In genomic region chrX:118345401-118346257, GRCh38 we compare ENCODE assay signal across 1 cellular context.
TF ChIP-seq lines count a peak whose summit lies in the region.

A gene with protein sequence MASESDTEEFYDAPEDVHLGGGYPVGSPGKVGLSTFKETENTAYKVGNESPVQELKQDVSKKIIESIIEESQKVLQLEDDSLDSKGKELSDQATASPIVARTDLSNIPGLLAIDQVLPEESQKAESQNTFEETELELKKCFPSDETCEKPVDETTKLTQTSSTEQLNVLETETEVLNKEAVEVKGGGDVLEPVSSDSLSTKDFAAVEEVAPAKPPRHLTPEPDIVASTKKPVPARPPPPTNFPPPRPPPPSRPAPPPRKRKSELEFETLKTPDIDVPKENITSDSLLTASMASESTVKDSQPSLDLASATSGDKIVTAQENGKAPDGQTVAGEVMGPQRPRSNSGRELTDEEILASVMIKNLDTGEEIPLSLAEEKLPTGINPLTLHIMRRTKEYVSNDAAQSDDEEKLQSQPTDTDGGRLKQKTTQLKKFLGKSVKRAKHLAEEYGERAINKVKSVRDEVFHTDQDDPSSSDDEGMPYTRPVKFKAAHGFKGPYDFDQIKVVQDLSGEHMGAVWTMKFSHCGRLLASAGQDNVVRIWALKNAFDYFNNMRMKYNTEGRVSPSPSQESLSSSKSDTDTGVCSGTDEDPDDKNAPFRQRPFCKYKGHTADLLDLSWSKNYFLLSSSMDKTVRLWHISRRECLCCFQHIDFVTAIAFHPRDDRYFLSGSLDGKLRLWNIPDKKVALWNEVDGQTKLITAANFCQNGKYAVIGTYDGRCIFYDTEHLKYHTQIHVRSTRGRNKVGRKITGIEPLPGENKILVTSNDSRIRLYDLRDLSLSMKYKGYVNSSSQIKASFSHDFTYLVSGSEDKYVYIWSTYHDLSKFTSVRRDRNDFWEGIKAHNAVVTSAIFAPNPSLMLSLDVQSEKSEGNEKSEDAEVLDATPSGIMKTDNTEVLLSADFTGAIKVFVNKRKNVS (plus strand): TSS chrX:118346106. CDS start chrX:118346504, 398 bp downstream.

TF ChIP-seq in HEK293, 187 proteins besides CTCF, POLR2A, EP300 and RAD21 (continued from another document and continues in another):
- TF ChIP-seq PRDM6 (tag by site-specific recombination; IDR thresholded peaks at IDR 0.05) (peak; percentile 85), ZNF174 (tag by site-specific recombination; IDR thresholded peaks at IDR 0.05) (no peak), ZNF473 (tag by site-specific recombination; IDR thresholded peaks at IDR 0.05) (no peak), ZBTB7A (tag by site-specific recombination; IDR thresholded peaks at IDR 0.05; ENCODE audit: low read depth) (no peak), ZSCAN30 (tag by site-specific recombination; IDR thresholded peaks at IDR 0.05) (peak; percentile 44; the same call in 1 of the 2 replicates), SP7 (tag by site-specific recombination; IDR thresholded peaks at IDR 0.05) (peak; percentile 45), ZNF248 (tag by site-specific recombination; IDR thresholded peaks at IDR 0.05) (no peak), MZF1 (tag by site-specific recombination; IDR thresholded peaks at IDR 0.05; ENCODE audit: borderline replicate concordance) (peak; percentile 56; the same call in 1 of the 2 replicates), ZNF785 (tag by site-specific recombination; IDR thresholded peaks at IDR 0.05) (no peak), ZBTB11 (tag by site-specific recombination; conservative IDR thresholded peaks at IDR 0.05; ENCODE audit: low read depth) (no peak), ZNF501 (tag by site-specific recombination; IDR thresholded peaks at IDR 0.05) (peak; percentile 50; the same call in 1 of the 2 replicates), ZNF76 (tag by site-specific recombination; IDR thresholded peaks at IDR 0.05; ENCODE audit: borderline replicate concordance, low read depth) (peak; percentile 17; the same call in 1 of the 2 replicates), ZFP69B (tag by site-specific recombination; IDR thresholded peaks at IDR 0.05) (peak; percentile 52; the same call in 1 of the 2 replicates), INSM2 (tag by site-specific recombination; IDR thresholded peaks at IDR 0.05) (peak; percentile 56), ZNF777 (tag by site-specific recombination; IDR thresholded peaks at IDR 0.05; ENCODE audit: borderline replicate concordance) (no peak), ZNF654 (tag by site-specific recombination; IDR thresholded peaks at IDR 0.05; ENCODE audit: low read depth) (no peak; the same call in 1 of the 2 replicates), ZNF302 (tag by site-specific recombination; IDR thresholded peaks at IDR 0.05; ENCODE audit: low read depth) (no peak), BCL11A (tag by site-specific recombination; IDR thresholded peaks at IDR 0.05; ENCODE audit: low read depth) (peak; percentile 42; the same call in 1 of the 2 replicates), ZNF280C (tag by site-specific recombination; IDR thresholded peaks at IDR 0.05) (no peak), ZNF23 (tag by site-specific recombination; IDR thresholded peaks at IDR 0.05; ENCODE audit: borderline replicate concordance) (no peak), ZNF335 (tag by site-specific recombination; conservative IDR thresholded peaks at IDR 0.05) (peak; percentile 64), ZNF830 (tag by site-specific recombination; IDR thresholded peaks at IDR 0.05; ENCODE audit: low read depth) (no peak), ZNF521 (tag by site-specific recombination; IDR thresholded peaks at IDR 0.05) (no peak), PRDM1 (tag by site-specific recombination; IDR thresholded peaks at IDR 0.05) (no peak), ZNF548 (tag by site-specific recombination; IDR thresholded peaks at IDR 0.05) (no peak), ZNF449 (tag by site-specific recombination; IDR thresholded peaks at IDR 0.05) (no peak), ZNF140 (tag by site-specific recombination; IDR thresholded peaks at IDR 0.05) (no peak), YY1 (tag by site-specific recombination; IDR thresholded peaks at IDR 0.05) (no peak), ZNF16 (tag by site-specific recombination; IDR thresholded peaks at IDR 0.05; ENCODE audit: low read depth) (no peak), BCL11B (tag by site-specific recombination; IDR thresholded peaks at IDR 0.05; ENCODE audit: low read depth) (no peak), ZBTB8A (tag by site-specific recombination; IDR thresholded peaks at IDR 0.05) (peak; percentile 17), ZBTB17 (tag by site-specific recombination; IDR thresholded peaks at IDR 0.05) (no peak; the same call in none of the 2 replicates), ZNF112 (tag by site-specific recombination; IDR thresholded peaks at IDR 0.05) (no peak), RBAK (tag by site-specific recombination; IDR thresholded peaks at IDR 0.05) (no peak), ZNF549 (tag by site-specific recombination; IDR thresholded peaks at IDR 0.05) (no peak), ZNF624 (tag by site-specific recombination; IDR thresholded peaks at IDR 0.05) (no peak), ZNF10 (tag by site-specific recombination; IDR thresholded peaks at IDR 0.05) (no peak), SALL2 (tag by site-specific recombination; IDR thresholded peaks at IDR 0.05; ENCODE audit: borderline replicate concordance) (no peak), ZNF623 (tag by site-specific recombination; IDR thresholded peaks at IDR 0.05) (no peak), GLI2 (tag by site-specific recombination; IDR thresholded peaks at IDR 0.05; ENCODE audit: borderline replicate concordance, low read depth) (no peak), ZNF184 (tag by site-specific recombination; IDR thresholded peaks at IDR 0.05) (no peak), ZNF24 (tag by site-specific recombination; IDR thresholded peaks at IDR 0.05) (no peak), ZNF530 (tag by site-specific recombination; IDR thresholded peaks at IDR 0.05; ENCODE audit: low read depth) (no peak), ZNF155 (tag by site-specific recombination; IDR thresholded peaks at IDR 0.05) (no peak), OVOL3 (tag by site-specific recombination; IDR thresholded peaks at IDR 0.05) (no peak), ZNF211 (tag by site-specific recombination; IDR thresholded peaks at IDR 0.05; ENCODE audit: low read depth) (no peak), ZNF157 (tag by site-specific recombination; IDR thresholded peaks at IDR 0.05) (no peak)
- TF ChIP-seq, protein P1, sequence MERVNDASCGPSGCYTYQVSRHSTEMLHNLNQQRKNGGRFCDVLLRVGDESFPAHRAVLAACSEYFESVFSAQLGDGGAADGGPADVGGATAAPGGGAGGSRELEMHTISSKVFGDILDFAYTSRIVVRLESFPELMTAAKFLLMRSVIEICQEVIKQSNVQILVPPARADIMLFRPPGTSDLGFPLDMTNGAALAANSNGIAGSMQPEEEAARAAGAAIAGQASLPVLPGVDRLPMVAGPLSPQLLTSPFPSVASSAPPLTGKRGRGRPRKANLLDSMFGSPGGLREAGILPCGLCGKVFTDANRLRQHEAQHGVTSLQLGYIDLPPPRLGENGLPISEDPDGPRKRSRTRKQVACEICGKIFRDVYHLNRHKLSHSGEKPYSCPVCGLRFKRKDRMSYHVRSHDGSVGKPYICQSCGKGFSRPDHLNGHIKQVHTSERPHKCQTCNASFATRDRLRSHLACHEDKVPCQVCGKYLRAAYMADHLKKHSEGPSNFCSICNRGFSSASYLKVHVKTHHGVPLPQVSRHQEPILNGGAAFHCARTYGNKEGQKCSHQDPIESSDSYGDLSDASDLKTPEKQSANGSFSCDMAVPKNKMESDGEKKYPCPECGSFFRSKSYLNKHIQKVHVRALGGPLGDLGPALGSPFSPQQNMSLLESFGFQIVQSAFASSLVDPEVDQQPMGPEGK (tag by site-specific recombination; IDR thresholded peaks at IDR 0.05) = peak; percentile 61
- TF ChIP-seq, protein P2, sequence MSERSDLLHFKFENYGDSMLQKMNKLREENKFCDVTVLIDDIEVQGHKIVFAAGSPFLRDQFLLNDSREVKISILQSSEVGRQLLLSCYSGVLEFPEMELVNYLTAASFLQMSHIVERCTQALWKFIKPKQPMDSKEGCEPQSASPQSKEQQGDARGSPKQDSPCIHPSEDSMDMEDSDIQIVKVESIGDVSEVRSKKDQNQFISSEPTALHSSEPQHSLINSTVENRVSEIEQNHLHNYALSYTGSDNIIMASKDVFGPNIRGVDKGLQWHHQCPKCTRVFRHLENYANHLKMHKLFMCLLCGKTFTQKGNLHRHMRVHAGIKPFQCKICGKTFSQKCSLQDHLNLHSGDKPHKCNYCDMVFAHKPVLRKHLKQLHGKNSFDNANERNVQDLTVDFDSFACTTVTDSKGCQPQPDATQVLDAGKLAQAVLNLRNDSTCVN (tag by site-specific recombination; optimal IDR thresholded peaks at IDR 0.05) = peak; percentile 45
- TF ChIP-seq, protein P3, sequence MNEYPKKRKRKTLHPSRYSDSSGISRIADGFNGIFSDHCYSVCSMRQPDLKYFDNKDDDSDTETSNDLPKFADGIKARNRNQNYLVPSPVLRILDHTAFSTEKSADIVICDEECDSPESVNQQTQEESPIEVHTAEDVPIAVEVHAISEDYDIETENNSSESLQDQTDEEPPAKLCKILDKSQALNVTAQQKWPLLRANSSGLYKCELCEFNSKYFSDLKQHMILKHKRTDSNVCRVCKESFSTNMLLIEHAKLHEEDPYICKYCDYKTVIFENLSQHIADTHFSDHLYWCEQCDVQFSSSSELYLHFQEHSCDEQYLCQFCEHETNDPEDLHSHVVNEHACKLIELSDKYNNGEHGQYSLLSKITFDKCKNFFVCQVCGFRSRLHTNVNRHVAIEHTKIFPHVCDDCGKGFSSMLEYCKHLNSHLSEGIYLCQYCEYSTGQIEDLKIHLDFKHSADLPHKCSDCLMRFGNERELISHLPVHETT (tag by site-specific recombination; IDR thresholded peaks at IDR 0.05) = no peak
